ENCODE assay signal across 15 cellular contexts in the genomic region with DNA sequence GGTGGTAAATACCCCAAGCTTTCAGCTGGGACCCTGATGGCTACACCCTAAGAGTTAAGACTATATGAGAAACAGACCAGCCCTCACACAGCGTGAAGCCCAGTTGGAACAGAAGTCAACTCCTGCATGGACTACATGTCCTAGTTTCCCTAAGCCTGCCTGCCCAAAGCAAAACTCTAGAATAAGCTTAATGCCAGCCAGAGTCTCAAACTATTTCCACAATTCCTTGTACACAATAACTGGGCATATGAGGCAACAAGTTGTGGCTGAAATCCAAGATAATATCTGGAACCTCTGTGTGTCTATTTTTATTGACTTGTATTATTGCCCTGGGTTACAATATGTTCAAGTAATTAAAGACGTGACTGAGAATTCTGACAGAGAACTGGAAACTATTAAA. TPM values are rescaled to one million over a fixed set of nuclear protein-coding genes. Genes with fewer than 3 reads are reported as not detected.
A peak's percentile ranks its signal among the peaks of the same experiment; 100 is the strongest.
DNase-seq lines count a peak whose midpoint lies in the region; ATAC-seq and TF ChIP-seq lines count a peak whose summit lies in the region.
"Had no signal": no experiment of that assay in that cellular context is flagged by ENCODE, and none has a peak within 500 bp of the region (broad histone marks: within the 10 kb centered on the region; RNA-seq: fewer than 3 reads in every experiment).

No MANE protein-coding gene starts in this region.

- H3K4me1 Mint-ChIP-seq in HFFc6 (ENCODE audit: low read depth) = peaks cover 63% of the 10 kb centered on the region
- H3K4me1 Mint-ChIP-seq: activated naive CD4-positive, alpha-beta T cell treated with anti-CD3 and anti-CD28 coated beads, Interleukin-2, amount 10 ng/mL, durations not matched to agents 7 days and 5 days had no signal

- H3K27me3 Mint-ChIP-seq in HFFc6 (ENCODE audit: insufficient read depth) = no peaks in the 10 kb centered on the region

- H3K4me1 ChIP-seq in right lobe of liver (peaks cover 0 to 16% (median 7%) of the 10 kb centered on the region in 4 donors), thoracic aorta (ENCODE audit: control insufficient read depth in 1 of 2, low read depth in 2 of 2) (peaks cover 31 to 93% of the 10 kb centered on the region in 2 donors), testis (no peaks in the 10 kb centered on the region)

- H3K27ac Mint-ChIP-seq in HFFc6 = peak overlapping the region; percentile 88
- H3K27ac Mint-ChIP-seq: activated naive CD4-positive, alpha-beta T cell treated with anti-CD3 and anti-CD28 coated beads, Interleukin-2, amount 10 ng/mL, durations not matched to agents 7 days and 5 days; stimulated activated naive CD8-positive, alpha-beta T cell treated with anti-CD3 and anti-CD28 coated beads, Interleukin-15, Interleukin-2, amounts not matched to agents 100 ng/mL and 50 ng/mL, for 24 hours; T-helper 2 cell treated with Interferon-gamma antibody and Interleukin-4, amounts not matched to agents 5 μg/mL and 100 μg/mL, for 36 hours had no signal

- no peaks in the 10 kb centered on the region for H3K9me3 ChIP-seq in right lobe of liver
- no peaks in the 10 kb centered on the region for H3K9me3 ChIP-seq in thoracic aorta
- no peaks in the 10 kb centered on the region for H3K9me3 ChIP-seq in testis
- H3K9me3 ChIP-seq: ovary had no signal

- H3K4me3 ChIP-seq in coronary artery (peak overlapping the region; percentile 57), right lobe of liver (peak overlapping the region in 1 of 3 donors; percentile 31), thoracic aorta (peak overlapping the region; percentile 59), testis (no peak overlapping the region)
- H3K4me3 ChIP-seq: ovary had no signal

- WGBS in right lobe of liver (ENCODE audit: insufficient coverage, low coverage, low lambda C conversion rate, missing lambda C conversion rate) = 16% methylated on average over 2 of the region's 2 CpGs
- 66 to 73% methylated on average over 2 of the region's 2 CpGs for WGBS in testis, 2 donors

- ATAC-seq in right lobe of liver (peak; percentile 69 to 79 (median 77)), thoracic aorta (ENCODE audit: insufficient number of reproducible peaks, low FRiP score, low read depth) (no peak), esophagus mucosa (no peak), GM21529 (IDR thresholded peaks at IDR 0.05; ENCODE audit: unreplicated experiment) (no peak)
- ATAC-seq: Panc1 had no signal

- H3K4me3 Mint-ChIP-seq in HFFc6 = peak overlapping the region; percentile 86
- H3K4me3 Mint-ChIP-seq: activated naive CD4-positive, alpha-beta T cell treated with anti-CD3 and anti-CD28 coated beads, Interleukin-2, amount 10 ng/mL, durations not matched to agents 7 days and 5 days; stimulated activated naive CD8-positive, alpha-beta T cell treated with anti-CD3 and anti-CD28 coated beads, Interleukin-15, Interleukin-2, amounts not matched to agents 100 ng/mL and 50 ng/mL, for 24 hours; T-helper 2 cell treated with Interferon-gamma antibody and Interleukin-4, amounts not matched to agents 5 μg/mL and 100 μg/mL, for 36 hours had no signal

- no peaks in the 10 kb centered on the region for H3K27me3 ChIP-seq in right lobe of liver
- H3K27me3 ChIP-seq in thoracic aorta (replicated peaks; ENCODE audit: insufficient read depth) = no peaks in the 10 kb centered on the region
- no peaks in the 10 kb centered on the region for H3K27me3 ChIP-seq in testis
- H3K27me3 ChIP-seq: ovary had no signal

- no peak for TF ChIP-seq CTCF in HFFc6 (IDR thresholded peaks at IDR 0.05)
- no peak for TF ChIP-seq CTCF in coronary artery (IDR thresholded peaks at IDR 0.05)
- TF ChIP-seq CTCF in right lobe of liver (IDR thresholded peaks at IDR 0.05) = no peak
- TF ChIP-seq CTCF in thoracic aorta (IDR thresholded peaks at IDR 0.05) = no peak
- no peak for TF ChIP-seq CTCF in testis (IDR thresholded peaks at IDR 0.05)

- H3K9me3 Mint-ChIP-seq in HFFc6 = no peaks in the 10 kb centered on the region
- H3K9me3 Mint-ChIP-seq: activated naive CD4-positive, alpha-beta T cell treated with anti-CD3 and anti-CD28 coated beads, Interleukin-2, amount 10 ng/mL, durations not matched to agents 7 days and 5 days; T-helper 2 cell treated with Interferon-gamma antibody and Interleukin-4, amounts not matched to agents 5 μg/mL and 100 μg/mL, for 36 hours had no signal

- peaks cover 4% of the 10 kb centered on the region; the same call in 1 of the 2 replicates for H3K36me3 Mint-ChIP-seq in HFFc6 (ENCODE audit: low read depth)
- H3K36me3 Mint-ChIP-seq: activated naive CD4-positive, alpha-beta T cell treated with anti-CD3 and anti-CD28 coated beads, Interleukin-2, amount 10 ng/mL, durations not matched to agents 7 days and 5 days had no signal

- intact Hi-C loops in right lobe of liver (cut with DNase I) (no loop called here), testis (cut with DNase I; ENCODE audit: low total_unique reads) (no loop called here)

- DNase-seq in HFFc6 = peak; percentile 71
- DNase-seq in coronary artery (ENCODE audit: low spot score) = no peak
- DNase-seq in right lobe of liver = no peak
- DNase-seq in thoracic aorta (ENCODE audit: low spot score) = no peak
- DNase-seq in stimulated activated CD4-positive, alpha-beta T cell treated with anti-CD3 and anti-CD28 coated beads, Interleukin-4, amount 100 ng/mL, for 4 hours = no peak
- no peak for DNase-seq in testis
- DNase-seq: activated naive CD4-positive, alpha-beta T cell treated with anti-CD3 and anti-CD28 coated beads, Interleukin-2, amount 10 ng/mL, durations not matched to agents 7 days and 5 days; NCI-H1048; NCI-H2227 treated with DMSO at 0.1 percent for 48 hours; ovary had no signal

- peak overlapping the region; percentile 79 to 82 for H3K27ac ChIP-seq in coronary artery
- H3K27ac ChIP-seq in right lobe of liver = peak overlapping the region in 2 of 3 donors; percentile 25 to 54
- peak overlapping the region; percentile 69 to 84 for H3K27ac ChIP-seq in thoracic aorta
- no peak overlapping the region for H3K27ac ChIP-seq in testis
- H3K27ac ChIP-seq: ovary had no signal

- H3K36me3 ChIP-seq in right lobe of liver = no peaks in the 10 kb centered on the region
- no peaks in the 10 kb centered on the region for H3K36me3 ChIP-seq in thoracic aorta
- no peaks in the 10 kb centered on the region for H3K36me3 ChIP-seq in testis (ENCODE audit: low read depth, missing control alignments)
- H3K36me3 ChIP-seq: ovary had no signal

- no peak for TF ChIP-seq POLR2A in right lobe of liver (IDR thresholded peaks at IDR 0.05)
- no peak for TF ChIP-seq POLR2A in testis (IDR thresholded peaks at IDR 0.05)

RNA-seq across cellular contexts. Expression of a gene that starts 19.4 kb away (rescaled TPM):
- 10 to 100 TPM; 54.0 to 63.3 (median 58.3) TPM for total RNA-seq in HFFc6 (2021; fragmentation: NEBNext Ultra II Directional; extraction: Animal tissue kit (Norgen Biotek cat#: 25700))
- 10 to 100 TPM; 19.8 to 32.9 (median 24.3) TPM for total RNA-seq in right lobe of liver
- total RNA-seq in thoracic aorta = 1,000 to 10,000 TPM; 1,436 to 1,719 TPM
- 24.6 TPM for total RNA-seq in esophagus mucosa
- total RNA-seq in testis = 10 to 100 TPM; 33.1 to 34.1 TPM
- 25.5 TPM for polyA plus RNA-seq in testis (ENCODE audit: insufficient read depth, low read depth, low replicate concordance)

Comparison
In these comparisons a context has a peak if more than half of its experiments do, and no peak if none do; other contexts are left out.
1. H3K27ac ChIP-seq: peak in coronary artery (2 of 2), right lobe of liver (2 of 3) and thoracic aorta (2 of 2); none in testis (0 of 2).
2. H3K4me3 ChIP-seq: peak in coronary artery (single experiment) and thoracic aorta (single experiment); none in testis (0 of 2).
3. ATAC-seq: peak in right lobe of liver (4 of 4); none in thoracic aorta (single experiment), esophagus mucosa (single experiment) and GM21529 (single experiment).
4. RNA of a gene that starts 19.4 kb away (total RNA-seq): 1,436 to 1,719 TPM in thoracic aorta; 54.0 to 63.3 TPM in HFFc6, 33.1 to 34.1 TPM in testis, 19.8 to 32.9 TPM in right lobe of liver and 24.6 TPM in esophagus mucosa (single experiment); every median in the first group is over 10 times any median in the second.